ENCODE assay signal across 14 cellular contexts in genomic region chr17:27733771-27734170, GRCh38.
DNase-seq lines count a peak whose midpoint lies in the region; TF ChIP-seq lines count a peak whose summit lies in the region.
"Had no signal": no experiment of that assay in that cellular context is flagged by ENCODE, and none has a peak within 500 bp of the region (broad histone marks: within the 10 kb centered on the region; RNA-seq: fewer than 3 reads in every experiment).

No MANE protein-coding gene starts in this region.

- no peak overlapping the region for H3K4me3 Mint-ChIP-seq in H9

- H3K9ac ChIP-seq in H9 (ENCODE audit: extremely low read depth, insufficient read length, low read length) = no peak overlapping the region
- H3K9ac ChIP-seq: SK-N-SH had no signal

- H4K8ac ChIP-seq in H9 (replicated peaks; ENCODE audit: insufficient read length, low read depth, low read length) = no peak overlapping the region

- no peaks in the 10 kb centered on the region for H3K9me3 Mint-ChIP-seq in H9

- H3K4me2 ChIP-seq in H9 (ENCODE audit: insufficient read depth, insufficient read length, low read length) = no peak overlapping the region
- H3K4me2 ChIP-seq: SK-N-SH had no signal

- no peak overlapping the region for H3T11ph ChIP-seq in H9 (ENCODE audit: low read length)

- no peak overlapping the region for H2BK20ac ChIP-seq in H9 (ENCODE audit: low read depth, low read length, poor library complexity, severe bottlenecking)

- no peak overlapping the region for H3K27ac ChIP-seq in H9 (ENCODE audit: insufficient read length, low read depth, low read length)
- H3K27ac ChIP-seq in SJSA1 = no peak overlapping the region
- H3K27ac ChIP-seq in A673 (ENCODE audit: low read depth, low read length, poor library complexity, severe bottlenecking) = no peak overlapping the region

- H3K4me1 ChIP-seq in H9 (ENCODE audit: insufficient read depth, low read length) = no peaks in the 10 kb centered on the region
- no peaks in the 10 kb centered on the region for H3K4me1 ChIP-seq in SJSA1 (replicated peaks)
- H3K4me1 ChIP-seq in A673 (ENCODE audit: insufficient read depth, low read length, poor library complexity, severe bottlenecking) = no peaks in the 10 kb centered on the region

- in situ Hi-C loops in KBM-7 (cut with MboI; ENCODE audit: low pct_unique_long_range_greater_than_20kb, low sequenced_read_pairs) = no loop called here

- H3K79me2 ChIP-seq in H9 (ENCODE audit: insufficient read depth, low read length) = no peaks in the 10 kb centered on the region

- no CpG with 5 or more reads among the region's 3 CpGs for WGBS in H9 (ENCODE audit: extremely low coverage, insufficient read length, low lambda C conversion rate)

- H2BK12ac ChIP-seq in H9 (ENCODE audit: insufficient read length, low read depth, low read length) = no peak overlapping the region

- H2BK120ac ChIP-seq in H9 (ENCODE audit: low read depth, low read length, poor library complexity, severe bottlenecking) = no peak overlapping the region

- no peak overlapping the region for H3K23ac ChIP-seq in H9 (ENCODE audit: insufficient read length, low read depth, low read length)

- H3K27ac Mint-ChIP-seq in H9 = no peak overlapping the region

- intact Hi-C loops in A673 (cut with micrococcal nuclease; ENCODE audit: unreplicated experiment) = no loop called here

- H4K20me1 ChIP-seq in H9 (ENCODE audit: control insufficient read depth, insufficient read depth, insufficient read length) = no peaks in the 10 kb centered on the region

- no peaks in the 10 kb centered on the region for H3K23me2 ChIP-seq in H9 (ENCODE audit: insufficient read length, low read depth, low read length, poor library complexity, severe bottlenecking)

- H4K5ac ChIP-seq in H9 (ENCODE audit: insufficient read length, low read depth, low read length) = no peak overlapping the region

- no peak overlapping the region for H2BK15ac ChIP-seq in H9 (ENCODE audit: low read depth, low read length)

- H2AFZ ChIP-seq in H9 (ENCODE audit: low read length) = no peak overlapping the region

- TF ChIP-seq CTCF in AG10803 (conservative IDR thresholded peaks at IDR 0.05; ENCODE audit: low read length) = no peak
- no peak for TF ChIP-seq CTCF in H9 (conservative IDR thresholded peaks at IDR 0.05)
- TF ChIP-seq CTCF in A673 (conservative IDR thresholded peaks at IDR 0.05; ENCODE audit: low read depth, low read length) = no peak

- H3K36me3 Mint-ChIP-seq in H9 (ENCODE audit: insufficient read depth in 1 of 3, low read depth in 3 of 3) = no peaks in the 10 kb centered on the region

- POLR2A ChIA-PET in A673 (lab: Charles Lee; ENCODE audit: low non-redundant PET) = no interaction called here

- DNase-seq in AG10803 (ENCODE audit: low read depth) (peak; percentile 3), H9 (peak; percentile 2), SJSA1 (ENCODE audit: low read depth in 1 of 2, low spot score in 2 of 2) (peak; percentile 1 to 10), iris pigment epithelial cell (ENCODE audit: low read depth) (peak; percentile 31), KBM-7 (no peak), nucleus accumbens (lab: John Stamatoyannopoulos, UW) (no peak), A673 (ENCODE audit: low spot score) (no peak)
- no peak for DNase-seq in activated CD4-positive, CD25-positive, alpha-beta regulatory T cell (lab: John Stamatoyannopoulos, UW)
- DNase-seq: AML-193, COR-L47, Kasumi-1, NCI-H187 treated with DMSO at 0.1 percent for 48 hours, SK-N-SH, T-helper 1 cell had no signal

- H3K9me3 ChIP-seq in H9 (ENCODE audit: control insufficient read depth, low read depth, low read length) = no peaks in the 10 kb centered on the region
- H3K9me3 ChIP-seq in SJSA1 (replicated peaks) = no peaks in the 10 kb centered on the region
- H3K9me3 ChIP-seq in A673 (ENCODE audit: low read depth, low read length, poor library complexity, severe bottlenecking) = no peaks in the 10 kb centered on the region
- H3K9me3 ChIP-seq: SK-N-SH had no signal

- H3K4me3 ChIP-seq in AG10803 (ENCODE audit: low read length) (no peak overlapping the region), SJSA1 (no peak overlapping the region), A673 (ENCODE audit: low read depth, low read length, poor library complexity, severe bottlenecking) (no peak overlapping the region)

- no peaks in the 10 kb centered on the region for H3K27me3 ChIP-seq in H9 (ENCODE audit: insufficient read depth, low read length)
- no peaks in the 10 kb centered on the region; the same call in 1 of the 2 replicates for H3K27me3 ChIP-seq in SJSA1 (replicated peaks)
- no peaks in the 10 kb centered on the region for H3K27me3 ChIP-seq in A673 (replicated peaks; ENCODE audit: insufficient read depth, low read depth, low read length, poor library complexity)

- no peaks in the 10 kb centered on the region for H3K36me3 ChIP-seq in SJSA1
- no peaks in the 10 kb centered on the region for H3K36me3 ChIP-seq in A673 (ENCODE audit: insufficient read depth, low read length, poor library complexity, severe bottlenecking)

- H3K27me3 Mint-ChIP-seq in H9 (ENCODE audit: low read depth) = peaks cover 4% of the 10 kb centered on the region

- H3K18ac ChIP-seq in H9 (ENCODE audit: insufficient read length, low read depth, low read length) = no peak overlapping the region

- H3K79me1 ChIP-seq in H9 (ENCODE audit: insufficient read depth, low read depth, low read length, poor library complexity, severe bottlenecking) = no peaks in the 10 kb centered on the region

- no peaks in the 10 kb centered on the region for H3K4me1 Mint-ChIP-seq in H9

- no peak overlapping the region for H4K91ac ChIP-seq in H9 (ENCODE audit: insufficient read length, low read depth, low read length)

- no peak overlapping the region for H2BK5ac ChIP-seq in H9 (ENCODE audit: insufficient read length, low read length)

- no peak overlapping the region for H2AK5ac ChIP-seq in H9 (ENCODE audit: insufficient read length, low read length)

- H3K14ac ChIP-seq in H9 (ENCODE audit: insufficient read depth, low read length) = no peak overlapping the region

- no peak overlapping the region for H3K56ac ChIP-seq in H9 (ENCODE audit: insufficient read length, low read depth, low read length)

- CTCF ChIA-PET in A673 (lab: Charles Lee) = no interaction called here

- no TSS peak for BruUV-seq in A673 (replicated peaks; lab: Mats Ljungman, UMichigan)

- H3K4ac ChIP-seq in H9 (ENCODE audit: low read depth, low read length) = no peak overlapping the region

Comparison
In these comparisons a context has a peak if more than half of its experiments do, and no peak if none do; other contexts are left out.
1. DNase-seq: peak in AG10803 (single experiment), H9 (single experiment), SJSA1 (2 of 2) and iris pigment epithelial cell (single experiment); none in KBM-7 (single experiment), nucleus accumbens (0 of 56), A673 (single experiment) and activated CD4-positive, CD25-positive, alpha-beta regulatory T cell (0 of 4).